Comparison of ENCODE assay signal across 8 cellular contexts in the genomic region with DNA sequence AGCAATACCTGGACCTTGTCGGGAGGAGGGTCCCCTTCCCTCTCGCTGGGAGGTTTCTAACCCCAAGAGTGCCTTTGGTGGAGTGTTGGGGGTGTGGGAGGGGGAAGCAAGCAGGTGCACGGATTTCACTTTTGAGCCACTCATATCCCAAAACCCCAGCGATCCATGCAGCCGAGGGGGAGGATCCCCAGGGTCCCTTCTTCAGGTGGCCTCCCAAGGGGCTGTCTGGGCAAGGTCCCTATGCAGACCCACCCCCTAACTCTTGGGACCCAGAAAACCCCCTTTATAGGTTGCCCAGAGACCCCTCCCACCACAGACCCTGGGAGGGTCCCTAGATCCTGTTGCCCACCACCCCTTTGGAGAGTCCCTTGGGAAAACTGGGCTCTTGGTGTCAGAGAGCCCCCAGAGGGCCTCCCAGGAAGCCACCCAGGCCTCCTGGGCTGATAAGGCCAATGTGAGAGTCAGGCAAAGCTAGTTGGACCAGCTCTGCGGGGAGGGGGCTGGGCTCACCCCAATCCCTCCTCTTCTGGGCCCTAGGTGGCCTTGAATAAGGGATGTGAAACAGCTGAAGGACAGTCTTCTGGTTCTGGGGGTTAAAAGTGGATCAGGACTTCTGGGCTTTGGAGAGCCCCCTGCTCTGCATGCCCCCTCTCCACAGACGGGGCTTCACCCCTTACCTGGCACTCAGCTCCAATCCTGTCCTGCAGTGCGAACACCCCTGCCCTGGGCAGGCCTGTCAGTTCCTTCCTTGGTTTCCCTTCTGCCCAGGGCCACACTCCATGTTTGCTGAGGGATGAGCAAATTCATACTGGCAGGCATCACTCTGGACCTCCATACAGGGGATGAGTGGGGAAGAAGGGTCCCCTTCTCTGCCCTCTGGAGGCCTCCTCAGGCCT. TPM values are rescaled to one million over a fixed set of nuclear protein-coding genes. Genes with fewer than 3 reads are reported as not detected.
DNase-seq lines count a peak whose midpoint lies in the region; ATAC-seq lines count a peak whose summit lies in the region.

No MANE protein-coding gene starts in this region.

- peak overlapping the region; percentile 43 for H3K4me2 ChIP-seq in mesendoderm (ENCODE audit: low read length)

- no peak for ATAC-seq in activated CD8-positive, alpha-beta memory T cell treated with anti-CD3 and anti-CD28 coated beads, Interleukin-2, amount 10 ng/mL, durations not matched to agents 7 days and 5 days
- no peak for ATAC-seq in central memory CD8-positive, alpha-beta T cell (replicated peaks; ENCODE audit: extremely low read depth, poor library complexity, severe bottlenecking)

- H3K4ac ChIP-seq in mesendoderm (ENCODE audit: low read depth, low read length): no peak overlapping the region

- no peaks in the 10 kb centered on the region for H3K79me2 ChIP-seq in mesendoderm (ENCODE audit: control insufficient read depth, insufficient read depth, low read length)

- no peak overlapping the region for H2BK5ac ChIP-seq in mesendoderm (ENCODE audit: low read length)

- H4K5ac ChIP-seq in mesendoderm (ENCODE audit: low read length): no peak overlapping the region

- peak overlapping the region; percentile 51 for H3K4me3 Mint-ChIP-seq in activated CD8-positive, alpha-beta memory T cell treated with anti-CD3 and anti-CD28 coated beads, Interleukin-2, amount 10 ng/mL, durations not matched to agents 7 days and 5 days
- peak overlapping the region; percentile 72 for H3K4me3 Mint-ChIP-seq in central memory CD8-positive, alpha-beta T cell

- no peak overlapping the region for H2BK120ac ChIP-seq in mesendoderm (ENCODE audit: low read depth, low read length)

- H3K27me3 Mint-ChIP-seq in activated CD8-positive, alpha-beta memory T cell treated with anti-CD3 and anti-CD28 coated beads, Interleukin-2, amount 10 ng/mL, durations not matched to agents 7 days and 5 days: peaks cover 15% of the 10 kb centered on the region
- H3K27me3 Mint-ChIP-seq in central memory CD8-positive, alpha-beta T cell: no peaks in the 10 kb centered on the region

- H3K4me1 ChIP-seq in mesendoderm (ENCODE audit: control insufficient read depth, low read depth, low read length) (peaks cover 2% of the 10 kb centered on the region), thymus (ENCODE audit: control insufficient read depth, insufficient read depth, low read length) (peaks cover 9% of the 10 kb centered on the region)

- no peak overlapping the region for H3K27ac ChIP-seq in mesendoderm (ENCODE audit: low read depth, low read length)
- no peak overlapping the region for H3K27ac ChIP-seq in thymus (ENCODE audit: low read depth)

- H2BK15ac ChIP-seq in mesendoderm (replicated peaks; ENCODE audit: low read depth): no peak overlapping the region

- H3K79me1 ChIP-seq in mesendoderm (ENCODE audit: low read length): no peaks in the 10 kb centered on the region

- peak overlapping the region; percentile 48 for H3K9ac ChIP-seq in mesendoderm (ENCODE audit: low read length)

- whole genome bisulfite sequencing in mesendoderm (ENCODE audit: extremely low coverage, insufficient coverage, low lambda C conversion rate): no CpG with 5 or more reads among the region's 8 CpGs
- 55% methylated on average over 8 of the region's 8 CpGs for WGBS in thymus

- no peak for DNase-seq in activated CD8-positive, alpha-beta memory T cell treated with anti-CD3 and anti-CD28 coated beads, Interleukin-2, amount 10 ng/mL, durations not matched to agents 7 days and 5 days
- DNase-seq in activated CD8-positive, alpha-beta memory T cell treated with anti-CD3 and anti-CD28 coated beads, Interleukin-2, amount 50 U/mL, for 48 hours: no peak
- DNase-seq in central memory CD8-positive, alpha-beta T cell (ENCODE audit: low spot score in 2 of 2): no peak
- no peak for DNase-seq in mesendoderm
- DNase-seq in NCI-H1436 treated with DMSO at 0.1 percent for 48 hours (lab: John Stamatoyannopoulos, UW): no peak
- no peak for DNase-seq in NCI-H1417 treated with DMSO at 0.1 percent for 48 hours (lab: John Stamatoyannopoulos, UW)
- no peak for DNase-seq in stimulated activated CD4-positive, alpha-beta T cell treated with anti-CD3 and anti-CD28 coated beads, Interleukin-4, amount 100 ng/mL, for 24 hours

- no peak overlapping the region for H2AK5ac ChIP-seq in mesendoderm (ENCODE audit: low read length)

- no peaks in the 10 kb centered on the region for H3K9me3 Mint-ChIP-seq in activated CD8-positive, alpha-beta memory T cell treated with anti-CD3 and anti-CD28 coated beads, Interleukin-2, amount 10 ng/mL, durations not matched to agents 7 days and 5 days (ENCODE audit: low read depth)
- no peaks in the 10 kb centered on the region for H3K9me3 Mint-ChIP-seq in central memory CD8-positive, alpha-beta T cell

- H3K4me3 ChIP-seq in mesendoderm (ENCODE audit: low read length) (peak overlapping the region; percentile 14), thymus (ENCODE audit: low read length) (peak overlapping the region; percentile 47)

- H3K36me3 ChIP-seq in mesendoderm (ENCODE audit: control insufficient read depth, insufficient read depth, low read length) (no peaks in the 10 kb centered on the region), thymus (ENCODE audit: control insufficient read depth, insufficient read depth) (no peaks in the 10 kb centered on the region)

- no peaks in the 10 kb centered on the region for H3K9me3 ChIP-seq in thymus (ENCODE audit: control insufficient read depth)

- H4K8ac ChIP-seq in mesendoderm (ENCODE audit: low read depth, low read length): no peak overlapping the region

- CTCF ChIA-PET in activated CD8-positive, alpha-beta memory T cell treated with anti-CD3 and anti-CD28 coated beads, Interleukin-2, amount 10 ng/mL, durations not matched to agents 7 days and 5 days (lab: Charles Lee): interaction anchor here (0.5 to 1.5 kb wide), 4 partner anchors 9 to 241 kb away, joined by 3 to 4 read pairs (median 4); a partner anchor contains a TSS

- no peak overlapping the region for H3K27ac Mint-ChIP-seq in activated CD8-positive, alpha-beta memory T cell treated with anti-CD3 and anti-CD28 coated beads, Interleukin-2, amount 10 ng/mL, durations not matched to agents 7 days and 5 days
- peak overlapping the region; percentile 77 for H3K27ac Mint-ChIP-seq in central memory CD8-positive, alpha-beta T cell (ENCODE audit: low read depth)

- peak overlapping the region; percentile 76 for H3K56ac ChIP-seq in mesendoderm (ENCODE audit: low read length)

- no peak overlapping the region for H3K23ac ChIP-seq in mesendoderm (ENCODE audit: low read length)

- H3K18ac ChIP-seq in mesendoderm (ENCODE audit: low read length): no peak overlapping the region

- H3K4me1 Mint-ChIP-seq in activated CD8-positive, alpha-beta memory T cell treated with anti-CD3 and anti-CD28 coated beads, Interleukin-2, amount 10 ng/mL, durations not matched to agents 7 days and 5 days: peaks cover 24% of the 10 kb centered on the region
- H3K4me1 Mint-ChIP-seq in central memory CD8-positive, alpha-beta T cell: peaks cover 47% of the 10 kb centered on the region

- H3K36me3 Mint-ChIP-seq in activated CD8-positive, alpha-beta memory T cell treated with anti-CD3 and anti-CD28 coated beads, Interleukin-2, amount 10 ng/mL, durations not matched to agents 7 days and 5 days: no peaks in the 10 kb centered on the region
- peaks cover 2% of the 10 kb centered on the region for H3K36me3 Mint-ChIP-seq in central memory CD8-positive, alpha-beta T cell (ENCODE audit: insufficient read depth)

- H3K27me3 ChIP-seq in mesendoderm (ENCODE audit: insufficient read depth, low read length, poor library complexity) (peaks cover 8% of the 10 kb centered on the region), thymus (ENCODE audit: control insufficient read depth, insufficient read depth) (peaks cover 31% of the 10 kb centered on the region)

RNA-seq across cellular contexts. Expression of a gene that starts 0.9 kb away (rescaled TPM):
- total RNA-seq in activated CD8-positive, alpha-beta memory T cell treated with anti-CD3 and anti-CD28 coated beads, Interleukin-2, amount 10 ng/mL, durations not matched to agents 7 days and 5 days: 10 to 100 TPM; 12.3 to 20.6 TPM
- polyA plus RNA-seq in mesendoderm (2013, experiment 1 of 2): 6.8 TPM
- 6.6 TPM for polyA plus RNA-seq in mesendoderm (2013, experiment 2 of 2)
- polyA plus RNA-seq in thymus: 23.8 TPM

RNA-seq across cellular contexts. Expression of a gene that starts 8.6 kb away (rescaled TPM):
- total RNA-seq in activated CD8-positive, alpha-beta memory T cell treated with anti-CD3 and anti-CD28 coated beads, Interleukin-2, amount 10 ng/mL, durations not matched to agents 7 days and 5 days: 1 to 10 TPM in 1 of 2 experiments, under 1 TPM in 1; 0.26 to 1.1 TPM
- 0.28 TPM for polyA plus RNA-seq in mesendoderm (2013, experiment 1 of 2)
- polyA plus RNA-seq in mesendoderm (2013, experiment 2 of 2): 0.25 TPM
- polyA plus RNA-seq in thymus: 0.52 TPM

RNA-seq across cellular contexts. Expression of a gene that starts 39.8 kb away (rescaled TPM):
- total RNA-seq in activated CD8-positive, alpha-beta memory T cell treated with anti-CD3 and anti-CD28 coated beads, Interleukin-2, amount 10 ng/mL, durations not matched to agents 7 days and 5 days: 10 to 100 TPM; 15.4 to 18.3 TPM
- 1.9 TPM for polyA plus RNA-seq in mesendoderm (2013, experiment 1 of 2)
- polyA plus RNA-seq in mesendoderm (2013, experiment 2 of 2): 2.2 TPM
- polyA plus RNA-seq in thymus: 24.5 TPM
